ENCODE assay signal across 19 cellular contexts in the genomic region with DNA sequence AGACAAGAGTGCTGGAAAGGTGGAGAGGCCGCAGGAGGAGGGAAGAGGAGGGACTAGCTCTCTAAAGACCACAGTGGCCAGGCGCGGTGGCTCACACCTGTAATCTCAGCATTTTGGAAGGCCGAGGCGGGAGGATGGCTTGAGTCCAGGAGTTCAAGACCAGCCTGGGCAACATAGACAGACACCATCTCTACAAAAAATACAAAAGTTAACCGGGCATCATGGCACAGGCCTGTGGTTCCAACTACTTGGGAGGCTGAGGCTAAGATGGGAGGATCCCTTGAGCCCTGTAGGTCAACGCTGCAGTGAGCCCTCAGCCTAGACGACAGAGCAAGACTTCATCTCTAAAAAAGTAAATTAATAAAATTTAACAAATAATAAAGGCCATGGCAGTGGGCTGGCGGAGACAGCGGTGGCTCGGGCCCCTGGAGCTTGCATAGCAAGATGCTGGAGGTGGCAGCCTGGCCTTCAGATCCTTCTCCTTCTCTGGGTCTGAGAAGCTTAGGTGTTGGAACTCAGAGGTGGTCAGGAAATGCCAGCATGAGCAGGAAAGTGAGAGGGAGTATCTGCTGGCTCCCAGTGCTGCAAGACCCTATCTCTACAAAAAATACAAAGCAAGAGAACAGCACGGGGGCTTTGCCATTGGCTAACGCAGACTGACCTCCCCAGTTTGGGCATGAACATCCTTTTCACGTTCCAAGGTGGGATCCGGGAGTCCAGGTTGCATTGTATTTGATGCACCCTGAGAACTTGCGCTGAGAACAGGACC. TPM values are rescaled to one million over a fixed set of nuclear protein-coding genes. Genes with fewer than 3 reads are reported as not detected.
"Had no signal": no experiment of that assay in that cellular context is flagged by ENCODE, and none has a peak within 500 bp of the region (broad histone marks: within the 10 kb centered on the region; RNA-seq: fewer than 3 reads in every experiment).

No MANE protein-coding gene starts in this region.

- H3K4me1 ChIP-seq: colonic mucosa, gastrocnemius medialis had no signal

- DNase-seq: activated CD4-positive, alpha-beta T cell treated with anti-CD3 and anti-CD28 coated beads for 48 hours; activated naive CD4-positive, alpha-beta T cell treated with anti-CD3 and anti-CD28 coated beads for 36 hours; central memory CD4-positive, alpha-beta T cell; colonic mucosa; effector CD4-positive, alpha-beta T cell; natural killer cell; occipital lobe; stimulated activated CD4-positive, alpha-beta T cell treated with anti-CD3 and anti-CD28 coated beads, Interleukin-4, amount 100 ng/mL, for 1 hour; stimulated activated naive CD8-positive, alpha-beta T cell treated with anti-CD3 and anti-CD28 coated beads, Interleukin-15, amount 100 ng/mL, for 72 hours; trophoblast cell had no signal

- H3K9me3 ChIP-seq: colonic mucosa, gastrocnemius medialis, suprapubic skin had no signal

- ATAC-seq: activated T-helper 17 cell treated with anti-CD3 and anti-CD28 coated beads, Interleukin-2, amount 50 U/mL, for 72 hours; esophagus mucosa; gastrocnemius medialis; natural killer cell; SK-N-SH treated with all-trans-retinoic acid at 6 μM for 48 hours; stimulated activated naive CD8-positive, alpha-beta T cell treated with anti-CD3 and anti-CD28 coated beads, Interleukin-15, amount 100 ng/mL, for 72 hours; T-cell; WTC11 had no signal

- H3K4me3 ChIP-seq: colonic mucosa, gastrocnemius medialis, skin epidermis, suprapubic skin had no signal

- H3K27ac ChIP-seq: colonic mucosa, gastrocnemius medialis, skin epidermis, suprapubic skin had no signal

- H3K27me3 ChIP-seq: colonic mucosa, gastrocnemius medialis had no signal

- H3K36me3 ChIP-seq: colonic mucosa, gastrocnemius medialis, suprapubic skin had no signal

RNA-seq across cellular contexts. Expression of a gene that starts 10.7 kb away (rescaled TPM):
- total RNA-seq: activated naive CD4-positive, alpha-beta T cell treated with anti-CD3 and anti-CD28 coated beads for 36 hours; activated T-helper 17 cell treated with anti-CD3 and anti-CD28 coated beads, Interleukin-2, amount 50 U/mL, for 72 hours; colonic mucosa; gastrocnemius medialis; natural killer cell; occipital lobe; progenitor cell of endocrine pancreas had no signal
